12 cellular contexts compared by ENCODE assay signal in genomic region chr1:204923626-204924012, GRCh38. TPM values are rescaled to one million over a fixed set of nuclear protein-coding genes. Genes with fewer than 3 reads are reported as not detected.
DNase-seq lines count a peak whose midpoint lies in the region; ATAC-seq and TF ChIP-seq lines count a peak whose summit lies in the region.
"Had no signal": no experiment of that assay in that cellular context is flagged by ENCODE, and none has a peak within 500 bp of the region (broad histone marks: within the 10 kb centered on the region; RNA-seq: fewer than 3 reads in every experiment).

No MANE protein-coding gene starts in this region.

- DNase-seq in NCI-H2171 (lab: John Stamatoyannopoulos, UW) (peak; percentile 63), NCI-H2171 treated with DMSO at 0.1 percent for 48 hours (lab: John Stamatoyannopoulos, UW) (no peak), dorsolateral prefrontal cortex (no peak), mesendoderm (no peak), retina (no peak), NCI-H510A (lab: John Stamatoyannopoulos, UW) (no peak)
- DNase-seq: MV-4-11, NCI-H1436, NCI-H2081 had no signal

- no peak for ATAC-seq in HG03571 (IDR thresholded peaks at IDR 0.05; ENCODE audit: unreplicated experiment)

- peak overlapping the region; percentile 93 for H3K4ac ChIP-seq in mesendoderm (ENCODE audit: low read depth, low read length)

- H3K4me1 ChIP-seq in mesendoderm (ENCODE audit: control insufficient read depth, low read depth, low read length): peaks cover 59% of the 10 kb centered on the region

- H3K4me2 ChIP-seq in mesendoderm (ENCODE audit: low read length): no peak overlapping the region

- no peak for TF ChIP-seq CTCF in dorsolateral prefrontal cortex (IDR thresholded peaks at IDR 0.05 in 54 of 56, conservative IDR thresholded peaks at IDR 0.05 in 2 of 56; ENCODE audit: low read depth in 1 of 56, partially characterized antibody in 56 of 56)

- intact Hi-C loops in dorsolateral prefrontal cortex (cut with DNase I): no loop called here

- no peak overlapping the region for H3K23ac ChIP-seq in mesendoderm (ENCODE audit: low read length)

- no peak overlapping the region for H4K8ac ChIP-seq in mesendoderm (ENCODE audit: low read depth, low read length)

- H3K36me3 ChIP-seq in mesendoderm (ENCODE audit: control insufficient read depth, insufficient read depth, low read length): no peaks in the 10 kb centered on the region
- H3K36me3 ChIP-seq: BLaER1 treated with 17β-estradiol and CSF1 and Interleukin-3, amounts not matched to agents 10 nM and 100 nM had no signal

- no peaks in the 10 kb centered on the region for H3K27me3 ChIP-seq in dorsolateral prefrontal cortex
- no peaks in the 10 kb centered on the region for H3K27me3 ChIP-seq in mesendoderm (ENCODE audit: insufficient read depth, low read length, poor library complexity)
- H3K27me3 ChIP-seq: BLaER1 treated with 17β-estradiol and CSF1 and Interleukin-3, amounts not matched to agents 10 nM and 100 nM had no signal

- peak overlapping the region; percentile 2 for H2AK5ac ChIP-seq in mesendoderm (ENCODE audit: low read length)

- H3K27ac ChIP-seq in dorsolateral prefrontal cortex: peak overlapping the region in 53 of 59 donors; percentile 2 to 79 (median 60)
- H3K27ac ChIP-seq in mesendoderm (ENCODE audit: low read depth, low read length): peak overlapping the region; percentile 92
- peak overlapping the region; percentile 55 for H3K27ac ChIP-seq in temporal lobe (ENCODE audit: low read depth, low read length)
- H3K27ac ChIP-seq: BLaER1 treated with 17β-estradiol and CSF1 and Interleukin-3, amounts not matched to agents 10 nM and 100 nM had no signal

- peaks cover 4% of the 10 kb centered on the region for H3K79me1 ChIP-seq in mesendoderm (ENCODE audit: low read length)

- H2BK15ac ChIP-seq in mesendoderm (replicated peaks; ENCODE audit: low read depth): no peak overlapping the region

- peak overlapping the region; percentile 66 for H3K56ac ChIP-seq in mesendoderm (ENCODE audit: low read length)

- H2BK120ac ChIP-seq in mesendoderm (ENCODE audit: low read depth, low read length): peak overlapping the region; percentile 75

- WGBS in mesendoderm (ENCODE audit: extremely low coverage, insufficient coverage, low lambda C conversion rate): no CpG with 5 or more reads among the region's 4 CpGs

- no peak overlapping the region for H4K5ac ChIP-seq in mesendoderm (ENCODE audit: low read length)

- H3K9ac ChIP-seq in mesendoderm (ENCODE audit: low read length): peak overlapping the region; percentile 3
- H3K9ac ChIP-seq: BLaER1 treated with 17β-estradiol and CSF1 and Interleukin-3, amounts not matched to agents 10 nM and 100 nM had no signal

- H3K18ac ChIP-seq in mesendoderm (ENCODE audit: low read length): peak overlapping the region; percentile 35

- H3K79me2 ChIP-seq in mesendoderm (ENCODE audit: control insufficient read depth, insufficient read depth, low read length): no peaks in the 10 kb centered on the region

- H3K4me3 ChIP-seq in dorsolateral prefrontal cortex: no peak overlapping the region
- H3K4me3 ChIP-seq in mesendoderm (ENCODE audit: low read length): no peak overlapping the region
- H3K4me3 ChIP-seq: BLaER1 treated with 17β-estradiol and CSF1 and Interleukin-3, amounts not matched to agents 10 nM and 100 nM had no signal

- peak overlapping the region; percentile 42 for H2BK5ac ChIP-seq in mesendoderm (ENCODE audit: low read length)

RNA-seq across cellular contexts. Expression of gene NFASC, which starts 53.0 kb away (rescaled TPM):
- 100 to 1,000 TPM; 229 to 728 (median 364) TPM for total RNA-seq in dorsolateral prefrontal cortex
- polyA plus RNA-seq in mesendoderm (2013, experiment 1 of 2): 15.8 TPM
- 16.6 TPM for polyA plus RNA-seq in mesendoderm (2013, experiment 2 of 2)
- total RNA-seq in temporal lobe: 35.2 TPM
